ENCODE assay signal across 18 cellular contexts in the genomic region with DNA sequence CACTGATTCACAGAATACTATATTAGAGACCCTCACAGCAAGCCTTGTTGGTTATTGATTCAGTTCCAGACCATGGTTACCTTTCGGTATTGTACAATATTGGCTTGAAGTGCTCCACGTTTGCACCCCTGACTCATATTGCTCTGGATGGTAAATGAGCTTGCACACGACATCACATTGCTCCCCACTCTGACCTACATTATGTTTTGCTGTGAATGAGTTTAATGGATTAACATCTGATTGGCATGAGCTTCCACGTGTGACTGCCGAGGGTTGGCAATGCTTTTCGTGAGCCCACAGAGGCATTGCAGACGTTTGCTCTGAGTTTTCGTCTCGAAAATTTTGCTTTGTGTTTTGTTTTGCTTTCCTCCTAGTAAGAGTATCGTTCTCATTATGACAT.
DNase-seq lines count a peak whose midpoint lies in the region; ATAC-seq and TF ChIP-seq lines count a peak whose summit lies in the region.
"Had no signal": no experiment of that assay in that cellular context is flagged by ENCODE, and none has a peak within 500 bp of the region (broad histone marks: within the 10 kb centered on the region; RNA-seq: fewer than 3 reads in every experiment).

No MANE protein-coding gene starts in this region.

- CTCF ChIA-PET in CD4-positive, alpha-beta T cell (lab: Charles Lee) = interaction anchor here (1.0 to 1.3 kb wide), 3 partner anchors 8 to 119 kb away, joined by 3 to 4 read pairs (median 3); no protein-coding TSS in a partner anchor
- CTCF ChIA-PET in T-cell (lab: Charles Lee) = interaction anchor here (0.6 to 1.4 kb wide), 3 partner anchors 16 to 140 kb away, joined by 3 to 5 read pairs (median 4); no protein-coding TSS in a partner anchor

- no peak for TF ChIP-seq CTCF in CD4-positive, alpha-beta T cell (IDR thresholded peaks at IDR 0.05)

- H3K9me3 ChIP-seq in CD4-positive, alpha-beta T cell (ENCODE audit: control insufficient read depth, low read length) = no peaks in the 10 kb centered on the region

- H3K27ac ChIP-seq in CD4-positive, alpha-beta T cell (ENCODE audit: low read depth, low read length) = no peak overlapping the region
- H3K27ac ChIP-seq: A549 had no signal

- H3K4me1 Mint-ChIP-seq in activated T-cell treated with anti-CD3 and anti-CD28 coated beads, Interleukin-2, amount 50 U/mL, for 24 hours (ENCODE audit: low read depth) = peaks cover 57% of the 10 kb centered on the region
- H3K4me1 Mint-ChIP-seq in CD4-positive, alpha-beta T cell (ENCODE audit: low read depth) = peaks cover 66% of the 10 kb centered on the region
- H3K4me1 Mint-ChIP-seq in T-cell = peaks cover 8 to 70% (median 45%) of the 10 kb centered on the region in 3 donors

- POLR2A ChIA-PET in CD4-positive, alpha-beta T cell (lab: Charles Lee) = interaction anchor here (0.6 to 7.1 kb wide), 9 partner anchors 15 to 174 kb away, joined by 3 to 62 read pairs (median 3); no protein-coding TSS in a partner anchor
- POLR2A ChIA-PET in T-cell (lab: Charles Lee) = interaction anchor here in 1 of 2 donors (0.5 kb wide), 1 partner anchor 120 kb away, joined by 3 read pairs; no protein-coding TSS in a partner anchor

- H3K27ac Mint-ChIP-seq in activated T-cell treated with anti-CD3 and anti-CD28 coated beads, Interleukin-2, amount 50 U/mL, for 24 hours = peak overlapping the region; percentile 88
- H3K27ac Mint-ChIP-seq in CD4-positive, alpha-beta T cell = peak overlapping the region; percentile 88
- peak overlapping the region; percentile 80 to 89 for H3K27ac Mint-ChIP-seq in T-cell

- no peak for DNase-seq in activated T-cell treated with anti-CD3 and anti-CD28 coated beads, Interleukin-2, amount 50 U/mL, for 24 hours
- DNase-seq in activated T-cell treated with anti-CD3 and anti-CD28 coated beads for 4 hours = no peak
- DNase-seq in CD4-positive, alpha-beta T cell = no peak
- peak in 1 of 34 experiments; percentile 3 for DNase-seq in T-cell
- DNase-seq in activated effector memory CD4-positive, alpha-beta T cell treated with anti-CD3 and anti-CD28 coated beads, Interleukin-2, amount 50 U/mL, for 16 hours = peak; percentile 70
- DNase-seq in COR-L47 (lab: John Stamatoyannopoulos, UW) = no peak
- DNase-seq: C1 segment of cervical spinal cord; EL; MV-4-11; NCI-H1417; NCI-H1930; NCI-H2171; NCI-H446; NK-92 treated with Interleukin-12 subunit alpha and Interleukin-12 subunit beta, amount 100 ng/mL, for 24 hours had no signal

- H3K4me3 Mint-ChIP-seq in activated T-cell treated with anti-CD3 and anti-CD28 coated beads, Interleukin-2, amount 50 U/mL, for 24 hours = peak overlapping the region; percentile 61
- peak overlapping the region; percentile 74 for H3K4me3 Mint-ChIP-seq in CD4-positive, alpha-beta T cell
- no peak overlapping the region for H3K4me3 Mint-ChIP-seq in T-cell

- peak; percentile 44 for ATAC-seq in CD4-positive, alpha-beta T cell (ENCODE audit: poor library complexity)
- ATAC-seq in T-cell (replicated peaks in 1 of 4) (peak in 2 of 4 experiments; percentile 25 to 35), GM21529 (IDR thresholded peaks at IDR 0.05; ENCODE audit: unreplicated experiment) (no peak), HG02798 (IDR thresholded peaks at IDR 0.05; ENCODE audit: poor library complexity, unreplicated experiment) (no peak)
- ATAC-seq: A549, K562 had no signal

- no peaks in the 10 kb centered on the region for H3K27me3 Mint-ChIP-seq in activated T-cell treated with anti-CD3 and anti-CD28 coated beads, Interleukin-2, amount 50 U/mL, for 24 hours
- no peaks in the 10 kb centered on the region for H3K27me3 Mint-ChIP-seq in CD4-positive, alpha-beta T cell
- H3K27me3 Mint-ChIP-seq in T-cell = no peaks in the 10 kb centered on the region

- H3K9me3 Mint-ChIP-seq in activated T-cell treated with anti-CD3 and anti-CD28 coated beads, Interleukin-2, amount 50 U/mL, for 24 hours = no peaks in the 10 kb centered on the region
- no peaks in the 10 kb centered on the region for H3K9me3 Mint-ChIP-seq in CD4-positive, alpha-beta T cell
- no peaks in the 10 kb centered on the region for H3K9me3 Mint-ChIP-seq in T-cell

- intact Hi-C loops in CD4-positive, alpha-beta T cell (cut with DNase I, micrococcal nuclease) = no loop called here

- no peaks in the 10 kb centered on the region for H3K36me3 Mint-ChIP-seq in activated T-cell treated with anti-CD3 and anti-CD28 coated beads, Interleukin-2, amount 50 U/mL, for 24 hours (ENCODE audit: low read depth)
- H3K36me3 Mint-ChIP-seq in CD4-positive, alpha-beta T cell (ENCODE audit: low read depth) = no peaks in the 10 kb centered on the region
- peaks cover 8% of the 10 kb centered on the region for H3K36me3 Mint-ChIP-seq in T-cell

- H3K27me3 ChIP-seq in CD4-positive, alpha-beta T cell (ENCODE audit: control insufficient read depth, insufficient read depth, low read length) = no peaks in the 10 kb centered on the region

Comparison
In these comparisons a context has a peak if more than half of its experiments do, and no peak if none do; other contexts are left out.
1. H3K4me3 Mint-ChIP-seq: peak in activated T-cell treated with anti-CD3 and anti-CD28 coated beads, Interleukin-2, amount 50 U/mL, for 24 hours (single experiment) and CD4-positive, alpha-beta T cell (single experiment); none in T-cell (0 of 3).
2. Peak in every context shown above with its lines, with median percentiles within 50 percentile points of each other: H3K27ac Mint-ChIP-seq.